In genomic region chr18:23745366-23745765, GRCh38 we compare ENCODE assay signal across 8 cellular contexts.
"Had no signal": no experiment of that assay in that cellular context is flagged by ENCODE, and none has a peak within 500 bp of the region (broad histone marks: within the 10 kb centered on the region; RNA-seq: fewer than 3 reads in every experiment).

No MANE protein-coding gene starts in this region.

- H3K9ac ChIP-seq: GM23248 had no signal

- H2AFZ ChIP-seq: GM23248 had no signal

- H3K27ac ChIP-seq: GM23248, HL-60 had no signal

- ATAC-seq: HCT116, HepG2 had no signal

- DNase-seq: GM23248, GOT3, H7, HFFc6 had no signal

- H3K36me3 ChIP-seq: HAP-1 had no signal

- H3K9me3 ChIP-seq: HAP-1 had no signal

- H3K4me3 ChIP-seq: GM23248, HAP-1 had no signal
